ENCODE assay signal across 8 cellular contexts in genomic region chr1:148263128-148263905, GRCh38.
DNase-seq lines count a peak whose midpoint lies in the region; ATAC-seq and TF ChIP-seq lines count a peak whose summit lies in the region.

No MANE protein-coding gene starts in this region.

- peaks cover 2% of the 10 kb centered on the region for H3K79me1 ChIP-seq in trophoblast cell (ENCODE audit: low read length)

- peak overlapping the region; percentile 96 for H2BK120ac ChIP-seq in trophoblast cell (ENCODE audit: insufficient read depth, low read length, poor library complexity)

- peak overlapping the region; percentile 81 for H3K4me2 ChIP-seq in trophoblast cell (ENCODE audit: low read length)

- peak overlapping the region; percentile 60 for H4K12ac ChIP-seq in trophoblast cell (ENCODE audit: low read depth, low read length)

- H3K14ac ChIP-seq in trophoblast cell (ENCODE audit: low read length), result peak overlapping the region; percentile 89

- H3K18ac ChIP-seq in trophoblast cell (ENCODE audit: low read length), result peak overlapping the region; percentile 66

- WGBS in heart left ventricle, 4 donors, result 0 to 2% (median 1%) methylated on average over 43 of the region's 43 CpGs
- WGBS in trophoblast cell (ENCODE audit: extremely low coverage, insufficient coverage, insufficient read length), result no CpG with 5 or more reads among the region's 43 CpGs

- no peak for TF ChIP-seq CTCF in A673 (conservative IDR thresholded peaks at IDR 0.05; ENCODE audit: low read depth, low read length)
- no peak for TF ChIP-seq CTCF in RWPE2 (IDR thresholded peaks at IDR 0.05; ENCODE audit: poor library complexity, severe bottlenecking)
- no peak for TF ChIP-seq CTCF in heart left ventricle (IDR thresholded peaks at IDR 0.05)

- POLR2A ChIA-PET in A673 (lab: Charles Lee; ENCODE audit: low non-redundant PET), result interaction anchor here (0.6 to 1.1 kb wide), 3 partner anchors 16 to 99 kb away, joined by 3 to 5 read pairs (median 5); no protein-coding TSS in a partner anchor

- peak overlapping the region; percentile 83 for H3K9ac ChIP-seq in trophoblast cell (ENCODE audit: low read length)

- peak overlapping the region; percentile 81 for H2AFZ ChIP-seq in trophoblast cell (ENCODE audit: insufficient read depth, low read length, poor library complexity)

- no peaks in the 10 kb centered on the region for H3K27me3 ChIP-seq in A673 (replicated peaks; ENCODE audit: insufficient read depth, low read depth, low read length, poor library complexity)
- no peaks in the 10 kb centered on the region for H3K27me3 ChIP-seq in RWPE2 (ENCODE audit: insufficient read depth, poor library complexity, severe bottlenecking)
- H3K27me3 ChIP-seq in heart left ventricle, result peaks cover 0 to 15% (median 0%) of the 10 kb centered on the region in 9 donors
- no peaks in the 10 kb centered on the region for H3K27me3 ChIP-seq in trophoblast cell (ENCODE audit: insufficient read depth, low read length)

- CTCF ChIA-PET in A673 (lab: Charles Lee), result no interaction called here

- H3K4me3 ChIP-seq in A673 (ENCODE audit: low read depth, low read length, poor library complexity, severe bottlenecking), result peak overlapping the region; percentile 43
- peak overlapping the region; percentile 31 for H3K4me3 ChIP-seq in RWPE2 (ENCODE audit: severe bottlenecking)
- H3K4me3 ChIP-seq in heart left ventricle, result peak overlapping the region; percentile 6 to 69 (median 52)
- H3K4me3 ChIP-seq in trophoblast cell (ENCODE audit: low read depth, low read length), result peak overlapping the region; percentile 63

- no peaks in the 10 kb centered on the region for H3K36me3 Mint-ChIP-seq in activated naive CD4-positive, alpha-beta T cell treated with anti-CD3 and anti-CD28 coated beads, Interleukin-2, amount 50 U/mL, for 72 hours

- peak overlapping the region; percentile 3 for H2BK12ac ChIP-seq in trophoblast cell (ENCODE audit: low read length)

- H3K4ac ChIP-seq in trophoblast cell (ENCODE audit: low read depth, low read length), result peak overlapping the region; percentile 75

- peak overlapping the region; percentile 98 for H4K91ac ChIP-seq in trophoblast cell (ENCODE audit: low read depth, low read length)

- no peak overlapping the region for H2AK5ac ChIP-seq in trophoblast cell (ENCODE audit: low read length)

- ATAC-seq in GM18868 (IDR thresholded peaks at IDR 0.05; ENCODE audit: unreplicated experiment), result peak; percentile 83
- ATAC-seq in HG03565 (IDR thresholded peaks at IDR 0.05; ENCODE audit: unreplicated experiment), result peak; percentile 65
- ATAC-seq in RWPE2 (ENCODE audit: low read depth), result peak; percentile 84
- peak; percentile 86 to 87 for ATAC-seq in activated naive CD4-positive, alpha-beta T cell treated with anti-CD3 and anti-CD28 coated beads, Interleukin-2, amount 50 U/mL, for 72 hours
- ATAC-seq in heart left ventricle, result peak; percentile 42 to 70 (median 68)

- BruUV-seq in A673 (replicated peaks; lab: Mats Ljungman, UMichigan), result TSS peak; percentile 98

- H2BK5ac ChIP-seq in trophoblast cell (ENCODE audit: low read depth, low read length, poor library complexity), result peak overlapping the region; percentile 99

- intact Hi-C loops in A673 (cut with micrococcal nuclease; ENCODE audit: unreplicated experiment) (loop anchor here (10.0 kb wide), 1 partner anchor 71 kb away; no protein-coding TSS in a partner anchor), heart left ventricle (cut with DNase I) (no loop called here)

- H3K9me3 ChIP-seq in A673 (ENCODE audit: low read depth, low read length, poor library complexity, severe bottlenecking) (no peaks in the 10 kb centered on the region), RWPE2 (ENCODE audit: severe bottlenecking) (no peaks in the 10 kb centered on the region), heart left ventricle (no peaks in the 10 kb centered on the region), trophoblast cell (ENCODE audit: insufficient read depth, low read depth, low read length) (no peaks in the 10 kb centered on the region)

- no peak overlapping the region for H3K23ac ChIP-seq in trophoblast cell (ENCODE audit: low read length)

- DNase-seq in A673 (ENCODE audit: low spot score), result peak; percentile 79
- peak; percentile 77 for DNase-seq in RWPE2 (ENCODE audit: low spot score)
- DNase-seq in activated naive CD4-positive, alpha-beta T cell treated with anti-CD3 and anti-CD28 coated beads, Interleukin-2, amount 50 U/mL, for 72 hours (ENCODE audit: low spot score in 2 of 2), result peak; percentile 73 to 76
- DNase-seq in heart left ventricle, result peak; percentile 25 to 59 (median 41)
- peak; percentile 92 to 95 for DNase-seq in trophoblast cell
- peak; percentile 63 for DNase-seq in ureter (ENCODE audit: low spot score)

- TF ChIP-seq POLR2A in heart left ventricle (IDR thresholded peaks at IDR 0.05), result no peak

- H3K9me3 Mint-ChIP-seq in activated naive CD4-positive, alpha-beta T cell treated with anti-CD3 and anti-CD28 coated beads, Interleukin-2, amount 50 U/mL, for 72 hours, result no peaks in the 10 kb centered on the region

- H3K27ac ChIP-seq in A673 (ENCODE audit: low read depth, low read length, poor library complexity, severe bottlenecking), result peak overlapping the region; percentile 72
- H3K27ac ChIP-seq in RWPE2 (ENCODE audit: poor library complexity, severe bottlenecking), result peak overlapping the region; percentile 61
- peak overlapping the region in 1 of 12 donors; percentile 40 for H3K27ac ChIP-seq in heart left ventricle
- H3K27ac ChIP-seq in trophoblast cell (ENCODE audit: low read depth, low read length), result peak overlapping the region; percentile 70

- H3K4me1 ChIP-seq in A673 (ENCODE audit: insufficient read depth, low read length, poor library complexity, severe bottlenecking) (no peaks in the 10 kb centered on the region), RWPE2 (ENCODE audit: insufficient read depth, poor library complexity, severe bottlenecking) (peaks cover 7% of the 10 kb centered on the region), heart left ventricle (peaks cover 0 to 10% (median 2%) of the 10 kb centered on the region in 12 donors), trophoblast cell (ENCODE audit: control insufficient read depth in 1 of 2, insufficient read depth in 2 of 2, low read length in 2 of 2) (peaks cover 3% of the 10 kb centered on the region in 2 experiments)

- peaks cover 2% of the 10 kb centered on the region for H3K79me2 ChIP-seq in trophoblast cell (ENCODE audit: control insufficient read depth, insufficient read depth, low read length, poor library complexity)

- H3K36me3 ChIP-seq in A673 (ENCODE audit: insufficient read depth, low read length, poor library complexity, severe bottlenecking) (no peaks in the 10 kb centered on the region), RWPE2 (ENCODE audit: low read depth) (no peaks in the 10 kb centered on the region), heart left ventricle (no peaks in the 10 kb centered on the region), trophoblast cell (ENCODE audit: control insufficient read depth in 1 of 2, insufficient read depth in 2 of 2, low read length in 2 of 2) (no peaks in the 10 kb centered on the region)

- peak overlapping the region; percentile 76 for H4K8ac ChIP-seq in trophoblast cell (ENCODE audit: low read depth, low read length)

- H3K27ac Mint-ChIP-seq in activated naive CD4-positive, alpha-beta T cell treated with anti-CD3 and anti-CD28 coated beads, Interleukin-2, amount 50 U/mL, for 72 hours, result peak overlapping the region; percentile 94 to 100

Comparison
In these comparisons a context has a peak if more than half of its experiments do, and no peak if none do; other contexts are left out.
1. DNase-seq: peak in every context shown above with its lines; median percentile 94 in trophoblast cell; 79 in A673; 77 in RWPE2; 74 in activated naive CD4-positive, alpha-beta T cell treated with anti-CD3 and anti-CD28 coated beads, Interleukin-2, amount 50 U/mL, for 72 hours; 63 in ureter; 41 in heart left ventricle.